1 cellular context compared by ENCODE assay signal in the genomic region with DNA sequence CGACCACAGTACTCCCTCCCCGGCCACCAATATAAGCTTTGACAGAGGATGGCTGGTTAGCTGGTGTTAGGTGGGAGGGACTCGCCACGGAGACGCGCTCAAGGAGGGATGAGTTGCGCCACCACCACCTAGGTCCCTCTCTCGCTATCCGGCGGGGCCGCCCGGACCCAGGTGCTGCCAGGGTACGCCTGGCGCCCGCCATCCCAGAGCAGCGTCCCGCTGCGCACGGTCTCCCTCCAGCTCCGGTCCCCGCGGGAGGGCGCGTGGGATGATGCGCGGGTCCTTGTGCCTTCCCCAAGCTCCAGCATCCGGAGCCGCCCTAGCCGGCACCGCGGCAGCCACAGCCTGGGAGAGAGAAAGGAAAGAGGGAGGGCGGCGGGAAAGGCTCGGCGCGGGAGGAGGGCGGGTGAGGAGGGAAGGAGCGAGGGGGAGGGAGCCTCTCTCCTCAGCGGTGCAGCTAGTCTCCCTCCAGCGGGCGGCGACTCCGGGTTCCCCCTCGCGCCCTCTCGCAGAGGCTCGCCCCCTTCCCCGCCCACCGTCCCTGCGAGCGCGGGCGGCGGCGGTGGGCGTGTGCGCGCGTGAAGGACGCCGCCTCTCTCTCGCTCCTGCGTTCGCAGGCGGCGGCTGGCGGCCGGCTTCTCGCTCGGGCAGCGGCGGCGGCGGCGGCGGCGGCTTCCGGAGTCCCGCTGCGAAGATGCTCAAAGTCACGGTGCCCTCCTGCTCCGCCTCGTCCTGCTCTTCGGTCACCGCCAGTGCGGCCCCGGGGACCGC.
TF ChIP-seq lines count a peak whose summit lies in the region.

Gene CAMK4 (plus strand): TSS at position 595 of the 771 bp plus-strand sequence. CDS start 100 bp downstream, at position 695.

TF ChIP-seq in HEK293, 187 proteins besides CTCF, POLR2A, EP300 and RAD21 (continued from another document):
- TF ChIP-seq ZBTB49 (tag by site-specific recombination; IDR thresholded peaks at IDR 0.05; ENCODE audit: low read depth) = no peak
- no peak; the same call in 1 of the 2 replicates for TF ChIP-seq ZNF10 (tag by site-specific recombination; IDR thresholded peaks at IDR 0.05)
- peak; percentile 55 for TF ChIP-seq ZNF610 (tag by site-specific recombination; IDR thresholded peaks at IDR 0.05; ENCODE audit: borderline replicate concordance)
- no peak for TF ChIP-seq ZNF785 (tag by site-specific recombination; IDR thresholded peaks at IDR 0.05)
- TF ChIP-seq GLIS2 (tag by site-specific recombination; IDR thresholded peaks at IDR 0.05) = peak; percentile 90
- no peak for TF ChIP-seq PRDM2 (tag by site-specific recombination; IDR thresholded peaks at IDR 0.05; ENCODE audit: borderline replicate concordance)
- TF ChIP-seq ZNF488 (tag by site-specific recombination; IDR thresholded peaks at IDR 0.05) = no peak
- TF ChIP-seq, protein P1, sequence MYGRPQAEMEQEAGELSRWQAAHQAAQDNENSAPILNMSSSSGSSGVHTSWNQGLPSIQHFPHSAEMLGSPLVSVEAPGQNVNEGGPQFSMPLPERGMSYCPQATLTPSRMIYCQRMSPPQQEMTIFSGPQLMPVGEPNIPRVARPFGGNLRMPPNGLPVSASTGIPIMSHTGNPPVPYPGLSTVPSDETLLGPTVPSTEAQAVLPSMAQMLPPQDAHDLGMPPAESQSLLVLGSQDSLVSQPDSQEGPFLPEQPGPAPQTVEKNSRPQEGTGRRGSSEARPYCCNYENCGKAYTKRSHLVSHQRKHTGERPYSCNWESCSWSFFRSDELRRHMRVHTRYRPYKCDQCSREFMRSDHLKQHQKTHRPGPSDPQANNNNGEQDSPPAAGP (tag by site-specific recombination; IDR thresholded peaks at IDR 0.05) = peak; percentile 84; the same call in 1 of the 2 replicates
- peak; percentile 66; the same call in 1 of the 2 replicates for TF ChIP-seq ZNF561 (tag by site-specific recombination; IDR thresholded peaks at IDR 0.05; ENCODE audit: borderline replicate concordance)
- no peak for TF ChIP-seq HOXD13 (CRISPR knock-in tag; IDR thresholded peaks at IDR 0.05; ENCODE audit: borderline replicate concordance)
- TF ChIP-seq ZBTB20 (tag by site-specific recombination; IDR thresholded peaks at IDR 0.05) = peak; percentile 75
- no peak for TF ChIP-seq GLI4 (tag by site-specific recombination; IDR thresholded peaks at IDR 0.05)
- TF ChIP-seq SP7 (tag by site-specific recombination; IDR thresholded peaks at IDR 0.05) = peak; percentile 72
- TF ChIP-seq ZNF423 (tag by site-specific recombination; IDR thresholded peaks at IDR 0.05) = peak; percentile 78
- TF ChIP-seq ZNF292 (tag by site-specific recombination; IDR thresholded peaks at IDR 0.05; ENCODE audit: borderline replicate concordance, low read depth) = no peak
- peak; percentile 87 for TF ChIP-seq IKZF3 (tag by site-specific recombination; IDR thresholded peaks at IDR 0.05)
- peak; percentile 68 for TF ChIP-seq GLIS1 (tag by site-specific recombination; IDR thresholded peaks at IDR 0.05)
- TF ChIP-seq ZNF391 (tag by site-specific recombination; IDR thresholded peaks at IDR 0.05; ENCODE audit: borderline replicate concordance, low read depth) = peak; percentile 64; the same call in 1 of the 2 replicates
- no peak for TF ChIP-seq ZSCAN4 (tag by site-specific recombination; IDR thresholded peaks at IDR 0.05)
- no peak for TF ChIP-seq ZNF624 (tag by site-specific recombination; IDR thresholded peaks at IDR 0.05)
- TF ChIP-seq ZNF433 (tag by site-specific recombination; IDR thresholded peaks at IDR 0.05; ENCODE audit: low read depth) = no peak
- peak; percentile 87 for TF ChIP-seq ZFP37 (tag by site-specific recombination; IDR thresholded peaks at IDR 0.05)
- TF ChIP-seq KLF1 (tag by site-specific recombination; IDR thresholded peaks at IDR 0.05) = peak; percentile 85
- TF ChIP-seq ZNF600 (tag by site-specific recombination; IDR thresholded peaks at IDR 0.05) = peak; percentile 87
- TF ChIP-seq ZNF654 (tag by site-specific recombination; IDR thresholded peaks at IDR 0.05; ENCODE audit: low read depth) = no peak
- TF ChIP-seq ZNF211 (tag by site-specific recombination; IDR thresholded peaks at IDR 0.05; ENCODE audit: low read depth) = no peak
- peak; percentile 99 for TF ChIP-seq ZBTB6 (tag by site-specific recombination; IDR thresholded peaks at IDR 0.05)
- no peak for TF ChIP-seq ZFP41 (tag by site-specific recombination; IDR thresholded peaks at IDR 0.05; ENCODE audit: borderline replicate concordance)
